Comparison of ENCODE assay signal across 20 cellular contexts in genomic region chr2:50118951-50119702, GRCh38.
"Had no signal": no experiment of that assay in that cellular context is flagged by ENCODE, and none has a peak within 500 bp of the region (broad histone marks: within the 10 kb centered on the region; RNA-seq: fewer than 3 reads in every experiment).

No MANE protein-coding gene starts in this region.

- H3K27me3 ChIP-seq: adrenal gland, breast epithelium, gastrocnemius medialis, heart right ventricle, right atrium auricular region, tibial nerve had no signal

- DNase-seq: activated CD4-positive, alpha-beta T cell treated with anti-CD3 and anti-CD28 coated beads for 1 hour; activated CD8-positive, alpha-beta memory T cell treated with anti-CD3 and anti-CD28 coated beads for 24 hours; activated gamma-delta T cell treated with Interleukin-2 at 50 U/mL for 16 hours; adrenal gland; cerebellar nuclear complex; cortex of kidney; gastrocnemius medialis; heart right ventricle; left colon; lower lobe of right lung had no signal

- H3K9me3 Mint-ChIP-seq: activated T-helper 1 cell treated with anti-CD3 and anti-CD28 coated beads, Interleukin-12 subunit alpha, Interleukin-12 subunit beta, Interleukin-2, Interleukin-4 antibody, amounts not matched to agents 30 ng/mL and 10 ng/mL and 1 ng/mL, durations not matched to agents 14 hours and 24 hours and 36 hours; neural crest cell; T-helper 1 cell treated with Interleukin-12 subunit alpha and Interleukin-12 subunit beta and Interleukin-4 antibody, amounts not matched to agents 30 μg/mL and 1 μg/mL, for 36 hours had no signal

- H3K4me3 Mint-ChIP-seq: activated T-helper 1 cell treated with anti-CD3 and anti-CD28 coated beads, Interleukin-12 subunit alpha, Interleukin-12 subunit beta, Interleukin-2, Interleukin-4 antibody, amounts not matched to agents 30 ng/mL and 10 ng/mL and 1 ng/mL, durations not matched to agents 14 hours and 24 hours and 36 hours; neural crest cell; stimulated activated naive CD8-positive, alpha-beta T cell treated with anti-CD3 and anti-CD28 coated beads, Interleukin-15, Interleukin-2, amounts not matched to agents 100 ng/mL and 50 ng/mL, for 24 hours; T-helper 1 cell treated with Interleukin-12 subunit alpha and Interleukin-12 subunit beta and Interleukin-4 antibody, amounts not matched to agents 30 μg/mL and 1 μg/mL, for 36 hours had no signal

- H3K9me3 ChIP-seq: adrenal gland, breast epithelium, gastrocnemius medialis, heart right ventricle, lower lobe of right lung, prostate gland, right atrium auricular region, tibial nerve had no signal

- H3K4me1 ChIP-seq: adrenal gland, breast epithelium, gastrocnemius medialis, heart right ventricle, lower lobe of right lung, prostate gland, right atrium auricular region had no signal

- H3K36me3 Mint-ChIP-seq: activated naive CD4-positive, alpha-beta T cell treated with anti-CD3 and anti-CD28 coated beads, Interleukin-2, amount 50 U/mL, for 72 hours had no signal

- H3K27ac ChIP-seq: adrenal gland, gastrocnemius medialis, heart right ventricle, lower lobe of right lung, prostate gland, right atrium auricular region, tibial nerve had no signal

- ATAC-seq: activated naive CD4-positive, alpha-beta T cell treated with anti-CD3 and anti-CD28 coated beads, Interleukin-2, amount 50 U/mL, for 72 hours; esophagus mucosa; gastrocnemius medialis; heart right ventricle; left colon; lower lobe of right lung had no signal

- H3K27me3 Mint-ChIP-seq: stimulated activated naive CD8-positive, alpha-beta T cell treated with anti-CD3 and anti-CD28 coated beads, Interleukin-15, Interleukin-2, amounts not matched to agents 100 ng/mL and 50 ng/mL, for 24 hours had no signal

- H3K36me3 ChIP-seq: adrenal gland, breast epithelium, gastrocnemius medialis, heart right ventricle, lower lobe of right lung, prostate gland, right atrium auricular region, tibial nerve had no signal

- H3K4me3 ChIP-seq: adrenal gland, breast epithelium, gastrocnemius medialis, heart right ventricle, lower lobe of right lung, prostate gland, right atrium auricular region, tibial nerve had no signal

- H3K27ac Mint-ChIP-seq: activated naive CD4-positive, alpha-beta T cell treated with anti-CD3 and anti-CD28 coated beads, Interleukin-2, amount 50 U/mL, for 72 hours; activated T-helper 1 cell treated with anti-CD3 and anti-CD28 coated beads, Interleukin-12 subunit alpha, Interleukin-12 subunit beta, Interleukin-2, Interleukin-4 antibody, amounts not matched to agents 30 ng/mL and 10 ng/mL and 1 ng/mL, durations not matched to agents 14 hours and 24 hours and 36 hours; stimulated activated naive CD8-positive, alpha-beta T cell treated with anti-CD3 and anti-CD28 coated beads, Interleukin-15, Interleukin-2, amounts not matched to agents 100 ng/mL and 50 ng/mL, for 24 hours; T-helper 1 cell treated with Interleukin-12 subunit alpha and Interleukin-12 subunit beta and Interleukin-4 antibody, amounts not matched to agents 30 μg/mL and 1 μg/mL, for 36 hours had no signal
